In genomic region chr6:57974653-57975052, GRCh38 we compare ENCODE assay signal across 11 cellular contexts.
"Had no signal": no experiment of that assay in that cellular context is flagged by ENCODE, and none has a peak within 500 bp of the region (broad histone marks: within the 10 kb centered on the region; RNA-seq: fewer than 3 reads in every experiment).

No MANE protein-coding gene starts in this region.

- DNase-seq: GM23248, GOT3, H7, H9, HCEC 1CT, HFFc6 had no signal

- H3K36me3 ChIP-seq: HAP-1 had no signal

- H3K4me1 ChIP-seq: HAP-1 had no signal

- FAIRE-seq: H1, H54 had no signal

- H2AFZ ChIP-seq: GM23248, GM23338 had no signal

- H3K27ac ChIP-seq: GM23248 had no signal

- ATAC-seq: GM23338, HCT116 had no signal

- H3K4me3 ChIP-seq: GM23248, GM23338, HAP-1 had no signal

- H3K4me2 ChIP-seq: GM23338 had no signal

- H3K9me3 ChIP-seq: HAP-1 had no signal

- H3K9ac ChIP-seq: GM23248 had no signal
